8 cellular contexts compared by ENCODE assay signal in genomic region chr1:178726545-178726944, GRCh38. TPM values are rescaled to one million over a fixed set of nuclear protein-coding genes. Genes with fewer than 3 reads are reported as not detected.
DNase-seq lines count a peak whose midpoint lies in the region; ATAC-seq and TF ChIP-seq lines count a peak whose summit lies in the region.

No MANE protein-coding gene starts in this region.

- intact Hi-C loops in heart right ventricle (cut with DNase I): loop anchor here in 2 of 10 donors (2.0 to 10.0 kb wide), 2 partner anchors 72 to 184 kb away; no protein-coding TSS in a partner anchor
- intact Hi-C loops in Right ventricle myocardium superior (cut with DNase I): no loop called here
- intact Hi-C loops in aorta (cut with DNase I): no loop called here
- intact Hi-C loops in left colon (cut with DNase I, micrococcal nuclease): loop anchor here in 1 of 2 donors (10.0 kb wide), 1 partner anchor 182 kb away; no protein-coding TSS in a partner anchor

- no peaks in the 10 kb centered on the region for H3K36me3 ChIP-seq in heart right ventricle
- no peaks in the 10 kb centered on the region for H3K36me3 ChIP-seq in aorta (ENCODE audit: control insufficient read depth in 1 of 2, insufficient read depth in 2 of 2, low read length in 1 of 2)

- TF ChIP-seq CTCF in heart right ventricle (IDR thresholded peaks at IDR 0.05): no peak

- peaks cover 24% of the 10 kb centered on the region for H3K4me1 Mint-ChIP-seq in activated naive CD8-positive, alpha-beta T cell treated with anti-CD3 and anti-CD28 coated beads, Interleukin-2, amount 50 U/mL, for 24 hours
- peaks cover 21% of the 10 kb centered on the region for H3K4me1 Mint-ChIP-seq in memory B cell

- DNase-seq in heart right ventricle (no peak), Right ventricle myocardium superior (no peak), memory B cell (ENCODE audit: low spot score in 2 of 2) (no peak), aorta (no peak), MV-4-11 (lab: John Stamatoyannopoulos, UW) (no peak), left colon (no peak)
- DNase-seq in activated naive CD8-positive, alpha-beta T cell treated with anti-CD3 and anti-CD28 coated beads, Interleukin-2, amount 50 U/mL, for 24 hours: no peak

- H3K9me3 Mint-ChIP-seq in activated naive CD8-positive, alpha-beta T cell treated with anti-CD3 and anti-CD28 coated beads, Interleukin-2, amount 50 U/mL, for 24 hours: no peaks in the 10 kb centered on the region
- H3K9me3 Mint-ChIP-seq in memory B cell: no peaks in the 10 kb centered on the region

- WGBS in heart right ventricle, 2 donors: 29 to 31% methylated on average over 5 of the region's 5 CpGs
- 47% methylated on average over 5 of the region's 5 CpGs for WGBS in aorta, 2 donors

- H3K4me3 ChIP-seq in heart right ventricle (peak overlapping the region in 9 of 10 donors; percentile 68 to 95 (median 86)), aorta (ENCODE audit: low read length in 2 of 2) (peak overlapping the region; percentile 72 to 79)

- peak overlapping the region; percentile 83 for H3K4me3 Mint-ChIP-seq in activated naive CD8-positive, alpha-beta T cell treated with anti-CD3 and anti-CD28 coated beads, Interleukin-2, amount 50 U/mL, for 24 hours
- peak overlapping the region; percentile 96 for H3K4me3 Mint-ChIP-seq in memory B cell

- no peak for ATAC-seq in heart right ventricle
- no peak for ATAC-seq in Right ventricle myocardium superior (ENCODE audit: poor library complexity)
- no peak for ATAC-seq in activated naive CD8-positive, alpha-beta T cell treated with anti-CD3 and anti-CD28 coated beads, Interleukin-2, amount 50 U/mL, for 24 hours
- no peak for ATAC-seq in memory B cell (ENCODE audit: low read depth)
- ATAC-seq in aorta (ENCODE audit: low FRiP score): no peak
- ATAC-seq in left colon: no peak
- no peak for ATAC-seq in HG03460 (IDR thresholded peaks at IDR 0.05; ENCODE audit: unreplicated experiment)

- H3K27me3 Mint-ChIP-seq in activated naive CD8-positive, alpha-beta T cell treated with anti-CD3 and anti-CD28 coated beads, Interleukin-2, amount 50 U/mL, for 24 hours: peaks cover 2% of the 10 kb centered on the region
- no peaks in the 10 kb centered on the region for H3K27me3 Mint-ChIP-seq in memory B cell

- H3K9me3 ChIP-seq in heart right ventricle (no peaks in the 10 kb centered on the region), aorta (ENCODE audit: control insufficient read depth, low read length) (no peaks in the 10 kb centered on the region)

- peak overlapping the region in 6 of 10 donors; percentile 74 to 90 (median 83) for H3K27ac ChIP-seq in heart right ventricle
- H3K27ac ChIP-seq in aorta (ENCODE audit: low read depth in 1 of 2, low read length in 2 of 2): no peak overlapping the region

- H3K4me1 ChIP-seq in heart right ventricle (peaks cover 0 to 23% (median 9%) of the 10 kb centered on the region in 9 donors), aorta (ENCODE audit: control insufficient read depth in 1 of 2, insufficient read depth in 2 of 2, low read length in 2 of 2) (no peaks in the 10 kb centered on the region)

- H3K36me3 Mint-ChIP-seq in activated naive CD8-positive, alpha-beta T cell treated with anti-CD3 and anti-CD28 coated beads, Interleukin-2, amount 50 U/mL, for 24 hours (ENCODE audit: low read depth): peaks cover 5% of the 10 kb centered on the region
- peaks cover 34% of the 10 kb centered on the region for H3K36me3 Mint-ChIP-seq in memory B cell

- H3K27me3 ChIP-seq in heart right ventricle (peaks cover 0 to 6% (median 0%) of the 10 kb centered on the region in 7 donors), aorta (ENCODE audit: control insufficient read depth in 1 of 2, insufficient read depth in 2 of 2, low read length in 1 of 2) (no peaks in the 10 kb centered on the region)

- peak overlapping the region; percentile 75 for H3K27ac Mint-ChIP-seq in activated naive CD8-positive, alpha-beta T cell treated with anti-CD3 and anti-CD28 coated beads, Interleukin-2, amount 50 U/mL, for 24 hours
- H3K27ac Mint-ChIP-seq in memory B cell: peak overlapping the region; percentile 96

RNA-seq across cellular contexts. Expression of gene RALGPS2, which starts 1.5 kb away (rescaled TPM):
- 10 to 100 TPM in 3 of 10 donors, 1 to 10 TPM in 7; 5.9 to 12.8 (median 7.8) TPM for total RNA-seq in heart right ventricle
- polyA plus RNA-seq in heart right ventricle: 1 to 10 TPM; 1.4 to 2.2 TPM
- 13.8 TPM for total RNA-seq in Right ventricle myocardium superior
- total RNA-seq in aorta: 10 to 100 TPM in 1 of 2 donors, 1 to 10 TPM in 1; 3.5 to 14.1 TPM
- 1 to 10 TPM in 1 of 2 donors, under 1 TPM in 1; 0.18 to 6.1 TPM for polyA plus RNA-seq in aorta
- 10 to 100 TPM; 31.4 to 36.3 TPM for total RNA-seq in left colon

Comparison
In these comparisons a context has a peak if more than half of its experiments do, and no peak if none do; other contexts are left out.
1. H3K27ac ChIP-seq: peak in heart right ventricle (6 of 10); none in aorta (0 of 2).